ENCODE assay signal across 8 cellular contexts in genomic region chr19:3146677-3147100, GRCh38. TPM values are rescaled to one million over a fixed set of nuclear protein-coding genes. Genes with fewer than 3 reads are reported as not detected.
DNase-seq lines count a peak whose midpoint lies in the region; ATAC-seq, FAIRE-seq and TF ChIP-seq lines count a peak whose summit lies in the region.

No MANE protein-coding gene starts in this region.

- no peaks in the 10 kb centered on the region for H3K36me3 ChIP-seq in neural progenitor cell

- H3K4me3 Mint-ChIP-seq in activated B cell treated with CpG ODN at 0.5 μM for 24 hours (no peak overlapping the region), neural progenitor cell (peak overlapping the region; percentile 21)

- no peaks in the 10 kb centered on the region for H4K20me1 ChIP-seq in neural progenitor cell (ENCODE audit: low read depth)

- H3F3A ChIP-seq in neural progenitor cell (ENCODE audit: low read depth), result no peaks in the 10 kb centered on the region

- peaks cover 4% of the 10 kb centered on the region for H3K27me3 Mint-ChIP-seq in activated B cell treated with CpG ODN at 0.5 μM for 24 hours
- H3K27me3 Mint-ChIP-seq in neural progenitor cell (ENCODE audit: insufficient read depth, low read depth), result peaks cover 12% of the 10 kb centered on the region

- H3K36me3 Mint-ChIP-seq in activated B cell treated with CpG ODN at 0.5 μM for 24 hours (ENCODE audit: low read depth) (no peaks in the 10 kb centered on the region), neural progenitor cell (no peaks in the 10 kb centered on the region)

- no peaks in the 10 kb centered on the region for H3K9me3 Mint-ChIP-seq in activated B cell treated with CpG ODN at 0.5 μM for 24 hours
- no peaks in the 10 kb centered on the region for H3K9me3 Mint-ChIP-seq in neural progenitor cell

- ATAC-seq in activated B cell treated with CpG ODN at 0.5 μM for 24 hours (ENCODE audit: low read depth) (peak; percentile 55), HG03521 (IDR thresholded peaks at IDR 0.05; ENCODE audit: unreplicated experiment) (no peak)

- no peaks in the 10 kb centered on the region for H3K79me2 ChIP-seq in neural progenitor cell (ENCODE audit: low read depth)

- peaks cover 23% of the 10 kb centered on the region for H3K4me1 Mint-ChIP-seq in activated B cell treated with CpG ODN at 0.5 μM for 24 hours
- peaks cover 11% of the 10 kb centered on the region for H3K4me1 Mint-ChIP-seq in neural progenitor cell

- no peak overlapping the region for H2AFZ ChIP-seq in neural progenitor cell (replicated peaks)

- peaks cover 3% of the 10 kb centered on the region for H3K4me1 ChIP-seq in neural progenitor cell

- CTCF ChIA-PET in activated B cell treated with CpG ODN at 0.5 μM for 24 hours (lab: Charles Lee), result interaction anchor here (0.9 to 1.2 kb wide), 3 partner anchors 11 to 18 kb away, joined by 3 to 5 read pairs (median 5); no protein-coding TSS in a partner anchor

- no peaks in the 10 kb centered on the region for H3K9me3 ChIP-seq in neural progenitor cell (ENCODE audit: low read depth)

- no peak for TF ChIP-seq POLR2A in GM12892 (IDR thresholded peaks at IDR 0.05; ENCODE audit: low read depth, low read length)

- POLR2A ChIA-PET in activated B cell treated with CpG ODN at 0.5 μM for 24 hours (lab: Charles Lee), result interaction anchor here (0.6 to 1.1 kb wide), 4 partner anchors 15 to 1150 kb away, joined by 3 to 5 read pairs (median 3); no protein-coding TSS in a partner anchor

- H3K9ac ChIP-seq in neural progenitor cell, result no peak overlapping the region

- no peak overlapping the region for H3K4me2 ChIP-seq in neural progenitor cell

- no peak overlapping the region for H3K4me3 ChIP-seq in cardiac fibroblast (replicated peaks in 1 of 2; ENCODE audit: low read depth in 2 of 2, low read length in 2 of 2)
- no peak overlapping the region for H3K4me3 ChIP-seq in neural progenitor cell

- DNase-seq in GM12892 (ENCODE audit: insufficient read length) (no peak), activated B cell treated with CpG ODN at 0.5 μM for 24 hours (peak; percentile 65), cardiac fibroblast (ENCODE audit: low read depth in 2 of 2) (no peak), neural progenitor cell (ENCODE audit: low spot score) (peak; percentile 27), cerebellar cortex (ENCODE audit: low spot score) (no peak), mesenteric fat pad (ENCODE audit: low spot score) (no peak), DMS53 (lab: John Stamatoyannopoulos, UW) (no peak)

- H3K27ac ChIP-seq in neural progenitor cell, result no peak overlapping the region

- intact Hi-C loops in activated B cell treated with CpG ODN at 0.5 μM for 24 hours (cut with micrococcal nuclease), result loop anchor here (1.0 kb wide), 1 partner anchor 17 kb away; no protein-coding TSS in a partner anchor

- FAIRE-seq in GM12892 (lab: Jason Lieb, UNC), result peak; percentile 36

- H3K27me3 ChIP-seq in neural progenitor cell, result no peaks in the 10 kb centered on the region

- no peak for TF ChIP-seq CTCF in activated B cell treated with CpG ODN at 0.5 μM for 24 hours (IDR thresholded peaks at IDR 0.05)
- TF ChIP-seq CTCF in cardiac fibroblast (IDR thresholded peaks at IDR 0.05; ENCODE audit: low read depth, low read length), result peak; percentile 86
- TF ChIP-seq CTCF in neural progenitor cell (IDR thresholded peaks at IDR 0.05), result peak; percentile 62

- H3K27ac Mint-ChIP-seq in activated B cell treated with CpG ODN at 0.5 μM for 24 hours (no peak overlapping the region), neural progenitor cell (no peak overlapping the region)

RNA-seq across cellular contexts. Expression of gene GNA15, which starts 10.9 kb away (rescaled TPM):
- 24.1 TPM for polyA plus RNA-seq in GM12892 (2012; ENCODE audit: missing spikeins)
- total RNA-seq in activated B cell treated with CpG ODN at 0.5 μM for 24 hours, result 0.80 and 1.3 TPM in 2 replicates
- total RNA-seq in neural progenitor cell (ENCODE audit: low replicate concordance), result not detected in 2 replicates
- 15.4 TPM for total RNA-seq in mesenteric fat pad

RNA-seq across cellular contexts. Expression of gene S1PR4, which starts 31.9 kb away (rescaled TPM):
- polyA plus RNA-seq in GM12892 (2012; ENCODE audit: missing spikeins), result 3.2 TPM
- 27.3 and 29.7 TPM in 2 replicates for total RNA-seq in activated B cell treated with CpG ODN at 0.5 μM for 24 hours
- total RNA-seq in neural progenitor cell (ENCODE audit: low replicate concordance), result not detected in 2 replicates
- 5.0 TPM for total RNA-seq in mesenteric fat pad

RNA-seq across cellular contexts. Expression of gene NCLN, which starts 39.0 kb away (rescaled TPM):
- 18.2 TPM for polyA plus RNA-seq in GM12892 (2012; ENCODE audit: missing spikeins)
- total RNA-seq in activated B cell treated with CpG ODN at 0.5 μM for 24 hours, result 61.1 and 64.8 TPM in 2 replicates
- total RNA-seq in neural progenitor cell (ENCODE audit: low replicate concordance), result 12.2 and 50.8 TPM in 2 replicates
- 74.6 TPM for total RNA-seq in mesenteric fat pad

RNA-seq across cellular contexts. Expression of gene GNA11, which starts 52.5 kb away (rescaled TPM):
- 3.7 TPM for polyA plus RNA-seq in GM12892 (2012; ENCODE audit: missing spikeins)
- total RNA-seq in activated B cell treated with CpG ODN at 0.5 μM for 24 hours, result 3.1 and 3.9 TPM in 2 replicates
- total RNA-seq in neural progenitor cell (ENCODE audit: low replicate concordance), result 12.4 and 19.5 TPM in 2 replicates
- total RNA-seq in mesenteric fat pad, result 54.3 TPM

Comparison
In these comparisons a context has a peak if more than half of its experiments do, and no peak if none do; other contexts are left out.
1. DNase-seq: peak in activated B cell treated with CpG ODN at 0.5 μM for 24 hours (single experiment) and neural progenitor cell (single experiment); none in GM12892 (single experiment), cardiac fibroblast (0 of 2), cerebellar cortex (single experiment), mesenteric fat pad (single experiment) and DMS53 (single experiment).